ENCODE assay signal across 1 cellular context in genomic region chr16:70568601-70569217, GRCh38.
TF ChIP-seq lines count a peak whose summit lies in the region.

No MANE protein-coding gene starts in this region.

TF ChIP-seq in WTC11, 78 proteins besides CTCF, POLR2A, EP300 and RAD21 (continued from another document):
- TF ChIP-seq ARID4B (CRISPR knock-in tag; IDR thresholded peaks at IDR 0.05; ENCODE audit: borderline replicate concordance) (no peak), ZMAT4 (CRISPR knock-in tag; IDR thresholded peaks at IDR 0.05) (no peak), E2F5 (CRISPR knock-in tag; IDR thresholded peaks at IDR 0.05) (no peak), ZNF281 (CRISPR knock-in tag; IDR thresholded peaks at IDR 0.05) (no peak), IRF2 (CRISPR knock-in tag; IDR thresholded peaks at IDR 0.05; ENCODE audit: borderline replicate concordance, low read depth) (no peak), EMX1 (CRISPR knock-in tag; IDR thresholded peaks at IDR 0.05) (no peak), ETV6 (CRISPR knock-in tag; IDR thresholded peaks at IDR 0.05) (no peak), ZNF423 (CRISPR knock-in tag; IDR thresholded peaks at IDR 0.05) (no peak)
